ENCODE assay signal across 20 cellular contexts in the genomic region with DNA sequence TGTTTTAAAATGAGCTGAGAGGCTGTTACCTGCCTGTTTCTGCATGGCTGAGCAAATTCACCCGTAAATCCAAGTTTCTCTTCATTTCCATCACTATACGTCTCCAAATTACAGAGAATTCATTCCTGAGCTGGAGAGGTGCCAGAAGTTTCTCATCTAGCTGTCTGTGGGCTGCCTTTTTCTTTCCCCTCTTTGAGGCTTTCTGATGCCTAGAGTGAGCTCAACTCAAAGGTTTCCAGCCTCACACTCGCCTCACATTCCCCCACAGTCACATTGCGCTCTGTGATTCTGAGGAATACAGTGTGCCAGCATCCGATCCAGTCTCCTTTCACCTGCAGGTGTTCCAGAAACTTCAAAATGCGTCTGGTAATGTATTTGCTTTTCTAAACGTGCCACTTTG. TPM values are rescaled to one million over a fixed set of nuclear protein-coding genes. Genes with fewer than 3 reads are reported as not detected.
"Had no signal": no experiment of that assay in that cellular context is flagged by ENCODE, and none has a peak within 500 bp of the region (broad histone marks: within the 10 kb centered on the region; RNA-seq: fewer than 3 reads in every experiment).

A gene (plus strand): TSS at position 244 of the 400 bp plus-strand sequence.

- H3K27ac ChIP-seq: brain microvascular endothelial cell, coronary artery, esophagus muscularis mucosa, hepatocyte had no signal

- H3K9me3 Mint-ChIP-seq: activated B cell treated with CpG ODN at 0.5 μM for 24 hours; activated naive CD4-positive, alpha-beta T cell treated with anti-CD3 and anti-CD28 coated beads for 36 hours; activated T-cell treated with anti-CD3 and anti-CD28 coated beads, Interleukin-2, amount 50 U/mL, for 4 hours; central memory CD8-positive, alpha-beta T cell; stimulated activated naive CD8-positive, alpha-beta T cell treated with anti-CD3 and anti-CD28 coated beads, Interleukin-15, amount 100 ng/mL, for 72 hours; type B pancreatic cell had no signal

- H3K27me3 Mint-ChIP-seq: central memory CD8-positive, alpha-beta T cell; stimulated activated naive CD8-positive, alpha-beta T cell treated with anti-CD3 and anti-CD28 coated beads, Interleukin-15, amount 100 ng/mL, for 72 hours had no signal

- H3K4me1 Mint-ChIP-seq: activated B cell treated with CpG ODN at 0.5 μM for 24 hours; central memory CD8-positive, alpha-beta T cell; natural killer cell; stimulated activated naive CD8-positive, alpha-beta T cell treated with anti-CD3 and anti-CD28 coated beads, Interleukin-15, amount 100 ng/mL, for 72 hours had no signal

- H3K4me3 Mint-ChIP-seq: activated B cell treated with CpG ODN at 0.5 μM for 24 hours; activated CD8-positive, alpha-beta T cell treated with anti-CD3 and anti-CD28 coated beads, Interleukin-2, amount 10 ng/mL, durations not matched to agents 7 days and 5 days; activated naive CD4-positive, alpha-beta T cell treated with anti-CD3 and anti-CD28 coated beads for 36 hours; activated T-cell treated with anti-CD3 and anti-CD28 coated beads, Interleukin-2, amount 50 U/mL, for 4 hours; central memory CD8-positive, alpha-beta T cell; natural killer cell; stimulated activated naive CD8-positive, alpha-beta T cell treated with anti-CD3 and anti-CD28 coated beads, Interleukin-15, amount 100 ng/mL, for 72 hours; type B pancreatic cell had no signal

- H3K36me3 Mint-ChIP-seq: natural killer cell, type B pancreatic cell had no signal

- DNase-seq: activated B cell treated with CpG ODN at 0.5 μM for 24 hours; activated CD4-positive, alpha-beta T cell treated with anti-CD3 and anti-CD28 coated beads for 48 hours; activated CD8-positive, alpha-beta memory T cell treated with anti-CD3 and anti-CD28 coated beads, Interleukin-2, amount 50 U/mL, for 4 hours; activated CD8-positive, alpha-beta T cell treated with anti-CD3 and anti-CD28 coated beads, Interleukin-2, amount 10 ng/mL, durations not matched to agents 7 days and 5 days; activated naive CD4-positive, alpha-beta T cell treated with anti-CD3 and anti-CD28 coated beads for 36 hours; activated T-cell treated with anti-CD3 and anti-CD28 coated beads, Interleukin-2, amount 50 U/mL, for 4 hours; brain microvascular endothelial cell; effector CD4-positive, alpha-beta T cell; left cardiac atrium; natural killer cell; stimulated activated CD4-positive, alpha-beta T cell treated with anti-CD3 and anti-CD28 coated beads, Interleukin-2, amount 100 ng/mL, for 24 hours; stimulated activated naive CD8-positive, alpha-beta T cell treated with anti-CD3 and anti-CD28 coated beads, Interleukin-15, amount 100 ng/mL, for 72 hours had no signal

- ATAC-seq: activated CD8-positive, alpha-beta T cell treated with anti-CD3 and anti-CD28 coated beads, Interleukin-2, amount 10 ng/mL, durations not matched to agents 7 days and 5 days; activated T-cell treated with anti-CD3 and anti-CD28 coated beads, Interleukin-2, amount 50 U/mL, for 4 hours; left cardiac atrium; natural killer cell; stimulated activated naive CD8-positive, alpha-beta T cell treated with anti-CD3 and anti-CD28 coated beads, Interleukin-15, amount 100 ng/mL, for 72 hours had no signal

- H3K27ac Mint-ChIP-seq: activated B cell treated with CpG ODN at 0.5 μM for 24 hours; activated CD8-positive, alpha-beta T cell treated with anti-CD3 and anti-CD28 coated beads, Interleukin-2, amount 10 ng/mL, durations not matched to agents 7 days and 5 days; activated naive CD4-positive, alpha-beta T cell treated with anti-CD3 and anti-CD28 coated beads for 36 hours; natural killer cell; stimulated activated naive CD8-positive, alpha-beta T cell treated with anti-CD3 and anti-CD28 coated beads, Interleukin-15, amount 100 ng/mL, for 72 hours; type B pancreatic cell had no signal

RNA-seq across cellular contexts. Expression of the gene that starts here (rescaled TPM):
- total RNA-seq: activated B cell treated with CpG ODN at 0.5 μM for 24 hours; activated CD8-positive, alpha-beta T cell treated with anti-CD3 and anti-CD28 coated beads, Interleukin-2, amount 10 ng/mL, durations not matched to agents 7 days and 5 days; activated naive CD4-positive, alpha-beta T cell treated with anti-CD3 and anti-CD28 coated beads for 36 hours; activated T-cell treated with anti-CD3 and anti-CD28 coated beads, Interleukin-2, amount 50 U/mL, for 4 hours; glomerular endothelial cell; hepatocyte; mesenteric fat pad; natural killer cell; T-helper 2 cell treated with Interferon-gamma antibody and Interleukin-4, amounts not matched to agents 100 ng/mL and 5 ng/mL, for 36 hours had no signal
